In genomic region chr9:120833311-120833710, GRCh38 we compare ENCODE assay signal across 19 cellular contexts.
"Had no signal": no experiment of that assay in that cellular context is flagged by ENCODE, and none has a peak within 500 bp of the region (broad histone marks: within the 10 kb centered on the region; RNA-seq: fewer than 3 reads in every experiment).

No MANE protein-coding gene starts in this region.

- H3K27me3 Mint-ChIP-seq: naive thymus-derived CD4-positive, alpha-beta T cell had no signal

- H3K9me3 ChIP-seq: heart left ventricle, neutrophil, psoas muscle, right lobe of liver, stomach, thoracic aorta, transverse colon had no signal

- H3K9me3 Mint-ChIP-seq: naive thymus-derived CD4-positive, alpha-beta T cell had no signal

- H3K27me3 ChIP-seq: heart left ventricle, neutrophil, right lobe of liver, stomach, transverse colon had no signal

- FAIRE-seq: colon, endothelial cell of umbilical vein, frontal cortex had no signal

- H3K4me3 ChIP-seq: heart left ventricle, lung, psoas muscle, right lobe of liver, stomach, thoracic aorta, transverse colon had no signal

- DNase-seq: dermis blood vessel endothelial cell; heart left ventricle; hippocampal formation; left colon; left ventricle myocardium superior; naive thymus-derived CD4-positive, alpha-beta T cell; psoas muscle; retina; right lobe of liver; stimulated activated naive CD4-positive, alpha-beta T cell; stomach; substantia nigra; transverse colon had no signal

- H3K4me3 Mint-ChIP-seq: naive thymus-derived CD4-positive, alpha-beta T cell had no signal

- H3K27ac ChIP-seq: heart left ventricle, neutrophil, psoas muscle, right lobe of liver, stomach, thoracic aorta, transverse colon had no signal

- H3K4me1 ChIP-seq: psoas muscle, right lobe of liver, transverse colon had no signal

- ATAC-seq: heart left ventricle; left colon; left ventricle myocardium superior; naive thymus-derived CD4-positive, alpha-beta T cell; right lobe of liver had no signal
